In the genomic region with DNA sequence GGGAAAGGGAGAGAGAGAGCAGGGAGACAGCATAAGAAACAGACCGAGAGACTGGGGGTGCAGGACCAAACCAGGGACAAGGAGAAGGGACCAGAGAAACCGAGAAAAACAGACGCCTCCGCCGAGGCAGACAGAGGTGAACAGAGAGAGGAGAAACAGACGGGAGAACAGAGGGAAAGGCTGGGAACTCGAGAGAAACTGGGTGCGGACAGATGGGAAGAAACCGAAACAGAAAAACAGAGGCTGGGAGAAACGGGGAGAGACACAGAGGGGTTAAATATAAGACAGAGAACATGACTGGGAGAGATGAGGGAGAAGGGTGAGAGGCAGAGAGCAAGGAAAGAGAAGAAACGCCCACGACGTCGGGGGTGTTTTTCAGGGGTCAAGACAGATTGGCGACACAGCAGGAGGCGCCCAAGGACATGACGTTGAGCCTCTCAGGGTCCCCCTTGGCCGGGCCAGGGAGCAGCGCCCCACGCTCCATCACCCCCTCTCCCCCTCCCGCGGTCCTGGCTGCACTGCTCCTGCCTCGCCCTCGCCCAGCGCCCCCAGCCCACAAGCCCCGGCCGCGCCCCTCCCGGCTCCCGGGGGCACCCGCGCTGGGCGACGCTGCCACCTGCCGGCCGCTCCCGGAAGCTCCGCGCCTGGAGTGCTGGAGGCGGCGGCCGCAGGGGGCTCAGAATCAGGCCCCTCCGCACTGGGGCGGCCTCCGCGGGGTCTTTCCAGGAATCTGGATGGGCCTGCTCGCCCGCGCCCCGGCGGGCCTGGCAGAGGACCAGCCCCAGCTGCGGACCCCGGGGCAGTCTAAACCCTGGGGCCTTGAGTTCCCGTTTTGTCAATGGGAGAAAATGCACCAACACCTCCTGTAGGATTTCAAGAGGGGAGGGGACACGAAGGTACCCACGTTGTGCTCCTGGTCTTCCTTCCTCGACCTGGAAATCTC, we compare ENCODE assay signal across 8 cellular contexts. TPM values are rescaled to one million over a fixed set of nuclear protein-coding genes. Genes with fewer than 3 reads are reported as not detected.
DNase-seq lines count a peak whose midpoint lies in the region; ATAC-seq, FAIRE-seq and TF ChIP-seq lines count a peak whose summit lies in the region.

No MANE protein-coding gene starts in this region.

- no peak for FAIRE-seq in K562 (lab: Jason Lieb, UNC)

- H3K9me3 ChIP-seq in BLaER1 treated with 17β-estradiol and CSF1 and Interleukin-3, amounts not matched to agents 10 nM and 100 nM (replicated peaks in 1 of 11): no peaks in the 10 kb centered on the region
- H3K9me3 ChIP-seq in K562 (replicated peaks; ENCODE audit: control insufficient read depth, insufficient read depth, low read depth, low read length) (no peaks in the 10 kb centered on the region), iPS-18c (ENCODE audit: control insufficient read depth, insufficient read depth, low read length) (no peaks in the 10 kb centered on the region), smooth muscle cell (replicated peaks; ENCODE audit: low read depth) (no peaks in the 10 kb centered on the region)

- peaks cover 12 to 40% (median 32%) of the 10 kb centered on the region in 11 experiments; a peak in 17 of 22 replicates for H3K27me3 ChIP-seq in BLaER1 treated with 17β-estradiol and CSF1 and Interleukin-3, amounts not matched to agents 10 nM and 100 nM
- H3K27me3 ChIP-seq in K562 (ENCODE audit: control insufficient read depth in 2 of 2, insufficient read depth in 2 of 2, low read length in 2 of 2) (peaks cover 0 to 16% of the 10 kb centered on the region in 2 experiments; a peak in 2 of 5 replicates), smooth muscle cell (ENCODE audit: low read depth) (no peaks in the 10 kb centered on the region)

- no peaks in the 10 kb centered on the region for H3K9me1 ChIP-seq in K562 (ENCODE audit: control insufficient read depth, insufficient read depth, low read length)

- CTCF ChIA-PET in K562 (lab: Yijun Ruan, JAX; ENCODE audit: low intra/inter-chr PET ratio): interaction anchor here (0.6 to 6.8 kb wide), 5 partner anchors 24 to 104 kb away, joined by 3 to 147 read pairs (median 3); partner anchors contain the start of gene COL1A1

- peaks cover 33% of the 10 kb centered on the region for H3F3A ChIP-seq in smooth muscle cell (ENCODE audit: low read depth)

- BruUV-seq in K562 (replicated peaks; lab: Mats Ljungman, UMichigan): no TSS peak

- DNase-seq in HT1080 (ENCODE audit: low read depth) (peak; percentile 48), T-helper 9 cell (peak; percentile 58), K562 (ENCODE audit: extremely low read depth in 1 of 4, low spot score in 3 of 4) (peak; percentile 58 to 81 (median 78)), smooth muscle cell (lab: John Stamatoyannopoulos, UW; ENCODE audit: unreplicated experiment) (peak; percentile 44)

- H3K4me3 ChIP-seq in BLaER1 treated with 17β-estradiol and CSF1 and Interleukin-3, amounts not matched to agents 10 nM and 100 nM: peak overlapping the region; percentile 46 to 73 (median 57)
- H3K4me3 ChIP-seq in K562: peak overlapping the region; percentile 35
- H3K4me3 ChIP-seq in iPS-18c (ENCODE audit: insufficient read depth, low read depth, low read length): peak overlapping the region; percentile 39; the same call in 1 of the 2 replicates
- peak overlapping the region; percentile 55 for H3K4me3 ChIP-seq in smooth muscle cell

- POLR2A ChIA-PET in K562 (lab: Yijun Ruan, JAX): interaction anchor here (1.3 kb wide), 1 partner anchor 19 kb away, joined by 3 read pairs; no protein-coding TSS in a partner anchor

- peak overlapping the region; percentile 25 to 74 (median 62); a peak in 20 of 22 replicates for H3K9ac ChIP-seq in BLaER1 treated with 17β-estradiol and CSF1 and Interleukin-3, amounts not matched to agents 10 nM and 100 nM
- peak overlapping the region; percentile 34 to 81 for H3K9ac ChIP-seq in K562 (ENCODE audit: insufficient read depth in 1 of 2, low read depth in 2 of 2, low read length in 2 of 2)
- peak overlapping the region; percentile 47 for H3K9ac ChIP-seq in smooth muscle cell (ENCODE audit: low read depth)

- TF ChIP-seq CTCF in K562 (IDR thresholded peaks at IDR 0.05 in 2 of 3, conservative IDR thresholded peaks at IDR 0.05 in 1 of 3; ENCODE audit: insufficient read depth in 2 of 3, low read depth in 1 of 3, low read length in 3 of 3) (peak; percentile 68 to 93 (median 76)), smooth muscle cell (IDR thresholded peaks at IDR 0.05; ENCODE audit: borderline replicate concordance, insufficient read depth, poor library complexity, severe bottlenecking) (peak; percentile 98)

- peak; percentile 81 to 92 for TF ChIP-seq RAD21 in K562 (CRISPR knock-in tag; conservative IDR thresholded peaks at IDR 0.05 in 1 of 2, IDR thresholded peaks at IDR 0.05 in 1 of 2)

- in situ Hi-C loops in K562 (cut with MboI): loop anchor here (5.0 kb wide), 1 partner anchor 66 kb away; no protein-coding TSS in a partner anchor

- TF ChIP-seq POLR2A in K562 (conservative IDR thresholded peaks at IDR 0.05): no peak

- intact Hi-C loops in K562 (cut with micrococcal nuclease): no loop called here

- H2AFZ ChIP-seq in K562 (ENCODE audit: low read depth, low read length) (peak overlapping the region; percentile 92), smooth muscle cell (ENCODE audit: low read depth) (no peak overlapping the region)

- H4K20me1 ChIP-seq in BLaER1 treated with 17β-estradiol and CSF1 and Interleukin-3, amounts not matched to agents 10 nM and 100 nM: peaks cover 0 to 13% (median 0%) of the 10 kb centered on the region in 11 experiments; a peak in 3 of 22 replicates
- H4K20me1 ChIP-seq in K562 (replicated peaks; ENCODE audit: control insufficient read depth, insufficient read depth, low read length) (no peaks in the 10 kb centered on the region), smooth muscle cell (ENCODE audit: low read depth) (no peaks in the 10 kb centered on the region)

- 3% methylated on average over 40 of the region's 57 CpGs for WGBS in K562 (ENCODE audit: insufficient coverage, low coverage, missing lambda C conversion rate)
- WGBS in smooth muscle cell (ENCODE audit: low lambda C conversion rate): 11% methylated on average over 27 of the region's 57 CpGs

- no peaks in the 10 kb centered on the region for H3K79me2 ChIP-seq in K562 (ENCODE audit: control insufficient read depth, insufficient read depth, low read length)
- peaks cover 48% of the 10 kb centered on the region for H3K79me2 ChIP-seq in smooth muscle cell (ENCODE audit: low read depth)

- no peak for TF ChIP-seq EP300 in K562 (IDR thresholded peaks at IDR 0.05; ENCODE audit: low read length)

- peak overlapping the region; percentile 76 to 95 (median 92) for H3K4me2 ChIP-seq in BLaER1 treated with 17β-estradiol and CSF1 and Interleukin-3, amounts not matched to agents 10 nM and 100 nM
- H3K4me2 ChIP-seq in K562 (ENCODE audit: insufficient read depth, low read length): peak overlapping the region; percentile 72
- peak overlapping the region; percentile 87 for H3K4me2 ChIP-seq in smooth muscle cell

- ATAC-seq in K562 (peak; percentile 80), HG02588 (IDR thresholded peaks at IDR 0.05; ENCODE audit: unreplicated experiment) (no peak), HG03159 (IDR thresholded peaks at IDR 0.05; ENCODE audit: unreplicated experiment) (no peak)

- no peaks in the 10 kb centered on the region for H3K36me3 ChIP-seq in BLaER1 treated with 17β-estradiol and CSF1 and Interleukin-3, amounts not matched to agents 10 nM and 100 nM
- H3K36me3 ChIP-seq in K562 (ENCODE audit: control insufficient read depth, insufficient read depth, low read length) (no peaks in the 10 kb centered on the region), smooth muscle cell (ENCODE audit: low read depth) (no peaks in the 10 kb centered on the region)

- peaks cover 21 to 60% (median 39%) of the 10 kb centered on the region in 10 experiments for H3K4me1 ChIP-seq in BLaER1 treated with 17β-estradiol and CSF1 and Interleukin-3, amounts not matched to agents 10 nM and 100 nM
- H3K4me1 ChIP-seq in K562 (replicated peaks in 1 of 2; ENCODE audit: control insufficient read depth in 2 of 2, insufficient read depth in 2 of 2, low read length in 2 of 2) (peaks cover 12 to 24% of the 10 kb centered on the region in 2 experiments), smooth muscle cell (ENCODE audit: low read depth) (peaks cover 43% of the 10 kb centered on the region)

- peak overlapping the region in 3 of 11 experiments; percentile 31 to 50 (median 45); a peak in 4 of 22 replicates for H3K27ac ChIP-seq in BLaER1 treated with 17β-estradiol and CSF1 and Interleukin-3, amounts not matched to agents 10 nM and 100 nM
- H3K27ac ChIP-seq in K562 (ENCODE audit: extremely low read depth, low read depth, low read length): no peak overlapping the region
- peak overlapping the region; percentile 88 for H3K27ac ChIP-seq in smooth muscle cell (ENCODE audit: low read depth)

RNA-seq across cellular contexts. Expression of gene TMEM92, which starts 1.3 kb away (rescaled TPM):
- 1.7 and 2.5 TPM in 2 replicates for total RNA-seq in HT1080 (2014; rRNA removed; shearing (Covaris generic))
- polyA plus RNA-seq in HT1080 (2015; cell fraction: cytosol; rRNA removed): 2.2 and 2.7 TPM in 2 replicates
- polyA plus RNA-seq in HT1080 (2015; cell fraction: nucleus; rRNA removed): 0.60 and 0.88 TPM in 2 replicates
- 0.62 and 2.3 TPM in 2 replicates for total RNA-seq in K562 (2011; cell fraction: chromatin; rRNA removed; ENCODE audit: low replicate concordance)
- total RNA-seq in K562 (2011; cell fraction: nucleolus; rRNA removed): 0.79 and 2.2 TPM in 2 replicates
- total RNA-seq in K562 (2011; cell fraction: nucleoplasm; rRNA removed): 0.44 and 1.2 TPM in 2 replicates
- total RNA-seq in K562 (2014; rRNA removed): 0.32 TPM in 1 of 2 replicates, not detected in the other
- 0.10 and 0.18 TPM in 2 replicates for total RNA-seq in K562 (2014; rRNA removed; fragmentation: Illumina TruSeq; extraction: Trizol)
- total RNA-seq in K562 (2015; rRNA removed; fragmentation: Illumina TruSeq; extraction: Trizol): 0.14 and 0.23 TPM in 2 replicates
- 0.40 and 0.47 TPM in 2 replicates for total RNA-seq in K562 (2021)
- 0.22 and 1.1 TPM in 2 replicates for polyA plus RNA-seq in K562 (2011; rRNA removed)
- 1.3 and 3.2 TPM in 2 replicates for polyA plus RNA-seq in K562 (2011; cell fraction: cytosol; rRNA removed)
- 1.1 and 1.2 TPM in 2 replicates for polyA plus RNA-seq in K562 (2011; cell fraction: nucleus; rRNA removed)
- 0.73 and 2.3 TPM in 2 replicates for polyA plus RNA-seq in K562 (2012)
- polyA plus RNA-seq in K562 (2014; fragmentation: Illumina TruSeq; extraction: Trizol): 2.1 and 2.6 TPM in 2 replicates
- polyA plus RNA-seq in K562 (2014; fragmentation: Nextera tagmentation; extraction: Ambion mirVana): under 1 TPM; 0.59 to 0.81 TPM
- 0.09 and 0.49 TPM in 2 replicates for polyA plus RNA-seq in K562 (2014; rRNA removed)
- polyA minus RNA-seq in K562 (2011; rRNA and poly(A)+ RNA removed): 0.32 and 0.60 TPM in 2 replicates
- polyA minus RNA-seq in K562 (2011; cell fraction: cytosol; rRNA and poly(A)+ RNA removed): 0.64 and 2.3 TPM in 2 replicates
- 1.1 and 3.0 TPM in 2 replicates for polyA minus RNA-seq in K562 (2011; cell fraction: nucleus; rRNA and poly(A)+ RNA removed)
- total RNA-seq in smooth muscle cell: 1.9 and 7.4 TPM in 2 replicates
- 4.8 and 14.4 TPM in 2 replicates for polyA plus RNA-seq in smooth muscle cell
